Comparison of ENCODE assay signal across 19 cellular contexts in genomic region chr2:41482659-41483058, GRCh38.
"Had no signal": no experiment of that assay in that cellular context is flagged by ENCODE, and none has a peak within 500 bp of the region (broad histone marks: within the 10 kb centered on the region; RNA-seq: fewer than 3 reads in every experiment).

No MANE protein-coding gene starts in this region.

- ATAC-seq: effector memory CD8-positive, alpha-beta T cell; gastrocnemius medialis; left lung; lower lobe of right lung; natural killer cell; stimulated activated memory B cell treated with anti-CD40 and anti-IgM and Interleukin-4, amounts not matched to agents 10 μg/mL and 1 μg/mL and 100 μg/mL, for 72 hours; stimulated activated naive CD8-positive, alpha-beta T cell treated with anti-CD3 and anti-CD28 coated beads, Interleukin-15, Interleukin-2, amounts not matched to agents 100 U/mL and 50 U/mL, for 24 hours had no signal

- DNase-seq: cerebellar nuclear complex; cortex of kidney; effector memory CD8-positive, alpha-beta T cell; erythroblast; gastrocnemius medialis; head of caudate nucleus; kidney; left lung; lower lobe of right lung; natural killer cell; occipital lobe; ovary; retina; spleen; stimulated activated CD4-positive, alpha-beta T cell treated with anti-CD3 and anti-CD28 coated beads, Interleukin-4, amount 100 ng/mL, for 4 hours; stimulated activated naive CD8-positive, alpha-beta T cell treated with anti-CD3 and anti-CD28 coated beads, Interleukin-15, Interleukin-2, amounts not matched to agents 100 U/mL and 50 U/mL, for 24 hours; substantia nigra; upper lobe of left lung had no signal
